1 cellular context compared by ENCODE assay signal in genomic region chr6:89098461-89098860, GRCh38.
TF ChIP-seq lines count a peak whose summit lies in the region.

No MANE protein-coding gene starts in this region.

TF ChIP-seq in GM12878, 131 proteins besides CTCF, POLR2A, EP300 and RAD21:
- no peak for TF ChIP-seq ZBTB33 (IDR thresholded peaks at IDR 0.05)
- TF ChIP-seq E2F8 (IDR thresholded peaks at IDR 0.05; ENCODE audit: low read depth, partially characterized antibody): no peak
- TF ChIP-seq, protein P1, sequence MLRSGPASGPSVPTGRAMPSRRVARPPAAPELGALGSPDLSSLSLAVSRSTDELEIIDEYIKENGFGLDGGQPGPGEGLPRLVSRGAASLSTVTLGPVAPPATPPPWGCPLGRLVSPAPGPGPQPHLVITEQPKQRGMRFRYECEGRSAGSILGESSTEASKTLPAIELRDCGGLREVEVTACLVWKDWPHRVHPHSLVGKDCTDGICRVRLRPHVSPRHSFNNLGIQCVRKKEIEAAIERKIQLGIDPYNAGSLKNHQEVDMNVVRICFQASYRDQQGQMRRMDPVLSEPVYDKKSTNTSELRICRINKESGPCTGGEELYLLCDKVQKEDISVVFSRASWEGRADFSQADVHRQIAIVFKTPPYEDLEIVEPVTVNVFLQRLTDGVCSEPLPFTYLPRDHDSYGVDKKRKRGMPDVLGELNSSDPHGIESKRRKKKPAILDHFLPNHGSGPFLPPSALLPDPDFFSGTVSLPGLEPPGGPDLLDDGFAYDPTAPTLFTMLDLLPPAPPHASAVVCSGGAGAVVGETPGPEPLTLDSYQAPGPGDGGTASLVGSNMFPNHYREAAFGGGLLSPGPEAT (IDR thresholded peaks at IDR 0.05; ENCODE audit: low read depth): peak; percentile 53; the same call in 1 of the 2 replicates
- TF ChIP-seq IKZF2 (IDR thresholded peaks at IDR 0.05): peak; percentile 54 to 55; a peak in 2 of 4 replicates
- peak; percentile 79 for TF ChIP-seq JUNB (IDR thresholded peaks at IDR 0.05)
- TF ChIP-seq STAT3 (IDR thresholded peaks at IDR 0.05; ENCODE audit: low read depth, low read length): no peak
- no peak for TF ChIP-seq LARP7 (IDR thresholded peaks at IDR 0.05)
- TF ChIP-seq MTA2 (IDR thresholded peaks at IDR 0.05; ENCODE audit: low read depth): peak; percentile 15; the same call in 1 of the 2 replicates
- peak; percentile 49; the same call in 1 of the 2 replicates for TF ChIP-seq IRF4 (IDR thresholded peaks at IDR 0.05; ENCODE audit: low read depth, low read length)
- TF ChIP-seq TCF3 (IDR thresholded peaks at IDR 0.05; ENCODE audit: borderline replicate concordance, insufficient read depth, low read depth, low read length): no peak
- no peak for TF ChIP-seq MEF2B (IDR thresholded peaks at IDR 0.05; ENCODE audit: partially characterized antibody, poor library complexity, severe bottlenecking)
- TF ChIP-seq ATF2 (IDR thresholded peaks at IDR 0.05; ENCODE audit: low read length): 0 out of 2 replicates have a peak, but pooled peaks have one; percentile 48
- no peak for TF ChIP-seq ESRRA (IDR thresholded peaks at IDR 0.05; ENCODE audit: low read length)
- no peak for TF ChIP-seq E4F1 (IDR thresholded peaks at IDR 0.05; ENCODE audit: borderline replicate concordance, partially characterized antibody)
- TF ChIP-seq, protein P2, sequence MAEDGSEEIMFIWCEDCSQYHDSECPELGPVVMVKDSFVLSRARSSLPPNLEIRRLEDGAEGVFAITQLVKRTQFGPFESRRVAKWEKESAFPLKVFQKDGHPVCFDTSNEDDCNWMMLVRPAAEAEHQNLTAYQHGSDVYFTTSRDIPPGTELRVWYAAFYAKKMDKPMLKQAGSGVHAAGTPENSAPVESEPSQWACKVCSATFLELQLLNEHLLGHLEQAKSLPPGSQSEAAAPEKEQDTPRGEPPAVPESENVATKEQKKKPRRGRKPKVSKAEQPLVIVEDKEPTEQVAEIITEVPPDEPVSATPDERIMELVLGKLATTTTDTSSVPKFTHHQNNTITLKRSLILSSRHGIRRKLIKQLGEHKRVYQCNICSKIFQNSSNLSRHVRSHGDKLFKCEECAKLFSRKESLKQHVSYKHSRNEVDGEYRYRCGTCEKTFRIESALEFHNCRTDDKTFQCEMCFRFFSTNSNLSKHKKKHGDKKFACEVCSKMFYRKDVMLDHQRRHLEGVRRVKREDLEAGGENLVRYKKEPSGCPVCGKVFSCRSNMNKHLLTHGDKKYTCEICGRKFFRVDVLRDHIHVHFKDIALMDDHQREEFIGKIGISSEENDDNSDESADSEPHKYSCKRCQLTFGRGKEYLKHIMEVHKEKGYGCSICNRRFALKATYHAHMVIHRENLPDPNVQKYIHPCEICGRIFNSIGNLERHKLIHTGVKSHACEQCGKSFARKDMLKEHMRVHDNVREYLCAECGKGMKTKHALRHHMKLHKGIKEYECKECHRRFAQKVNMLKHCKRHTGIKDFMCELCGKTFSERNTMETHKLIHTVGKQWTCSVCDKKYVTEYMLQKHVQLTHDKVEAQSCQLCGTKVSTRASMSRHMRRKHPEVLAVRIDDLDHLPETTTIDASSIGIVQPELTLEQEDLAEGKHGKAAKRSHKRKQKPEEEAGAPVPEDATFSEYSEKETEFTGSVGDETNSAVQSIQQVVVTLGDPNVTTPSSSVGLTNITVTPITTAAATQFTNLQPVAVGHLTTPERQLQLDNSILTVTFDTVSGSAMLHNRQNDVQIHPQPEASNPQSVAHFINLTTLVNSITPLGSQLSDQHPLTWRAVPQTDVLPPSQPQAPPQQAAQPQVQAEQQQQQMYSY (CRISPR knock-in tag; IDR thresholded peaks at IDR 0.05): no peak
- no peak for TF ChIP-seq POLR2AphosphoS5 (IDR thresholded peaks at IDR 0.05; ENCODE audit: low read length)
- 0 out of 2 replicates have a peak, but pooled peaks have one; percentile 14 for TF ChIP-seq CREM (IDR thresholded peaks at IDR 0.05; ENCODE audit: low read depth)
- TF ChIP-seq NFIC (IDR thresholded peaks at IDR 0.05; ENCODE audit: low read depth, low read length): peak; percentile 53; the same call in 1 of the 2 replicates
- TF ChIP-seq EGR1 (IDR thresholded peaks at IDR 0.05; ENCODE audit: borderline replicate concordance in 1 of 2, low read depth in 2 of 2, low read length in 2 of 2): no peak
- no peak for TF ChIP-seq MYB (IDR thresholded peaks at IDR 0.05; ENCODE audit: borderline replicate concordance, low read depth, low read length)
- TF ChIP-seq BACH1 (IDR thresholded peaks at IDR 0.05; ENCODE audit: borderline replicate concordance): no peak
- TF ChIP-seq MTA3 (IDR thresholded peaks at IDR 0.05; ENCODE audit: borderline replicate concordance, low read length): no peak
- TF ChIP-seq, protein P3, sequence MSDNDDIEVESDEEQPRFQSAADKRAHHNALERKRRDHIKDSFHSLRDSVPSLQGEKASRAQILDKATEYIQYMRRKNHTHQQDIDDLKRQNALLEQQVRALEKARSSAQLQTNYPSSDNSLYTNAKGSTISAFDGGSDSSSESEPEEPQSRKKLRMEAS (IDR thresholded peaks at IDR 0.05; ENCODE audit: low read depth, low read length): no peak
- no peak for TF ChIP-seq FOXK2 (IDR thresholded peaks at IDR 0.05)
- TF ChIP-seq MEF2A (IDR thresholded peaks at IDR 0.05; ENCODE audit: insufficient read depth, low read depth, low read length): 0 out of 2 replicates have a peak, but pooled peaks have one; percentile 8
- TF ChIP-seq DPF2 (IDR thresholded peaks at IDR 0.05): no peak
- no peak for TF ChIP-seq NR2C2 (IDR thresholded peaks at IDR 0.05; ENCODE audit: borderline replicate concordance, control insufficient read depth, insufficient read length, low read depth)
- TF ChIP-seq NR2C1 (IDR thresholded peaks at IDR 0.05): no peak
- TF ChIP-seq STAT1 (conservative IDR thresholded peaks at IDR 0.05): no peak
- peak; percentile 22; the same call in 1 of the 2 replicates for TF ChIP-seq RUNX3 (IDR thresholded peaks at IDR 0.05; ENCODE audit: low read length)
- TF ChIP-seq BMI1 (IDR thresholded peaks at IDR 0.05; ENCODE audit: borderline replicate concordance): no peak
